In genomic region chr10:12844796-12845524, GRCh38 we compare ENCODE assay signal across 8 cellular contexts.
DNase-seq lines count a peak whose midpoint lies in the region; ATAC-seq and TF ChIP-seq lines count a peak whose summit lies in the region.

No MANE protein-coding gene starts in this region.

- H3K27ac ChIP-seq in esophagus muscularis mucosa (replicated peaks in 1 of 4), result peak overlapping the region; percentile 39 to 61 (median 48)

- no peak for TF ChIP-seq POLR2A in esophagus muscularis mucosa (IDR thresholded peaks at IDR 0.05; ENCODE audit: low read depth)

- ATAC-seq in GM18520 (IDR thresholded peaks at IDR 0.05; ENCODE audit: unreplicated experiment), result no peak

- WGBS in esophagus muscularis mucosa, result 10% methylated on average over 11 of the region's 11 CpGs

- H3K9me3 ChIP-seq in esophagus muscularis mucosa, result no peaks in the 10 kb centered on the region

- H3K36me3 ChIP-seq in esophagus muscularis mucosa, result no peaks in the 10 kb centered on the region

- peak; percentile 38 for DNase-seq in AG08396 (ENCODE audit: low spot score)
- DNase-seq in NCI-H446 treated with DMSO at 0.1 percent for 48 hours (lab: John Stamatoyannopoulos, UW), result peak; percentile 90
- DNase-seq in esophagus muscularis mucosa (ENCODE audit: extremely low spot score), result no peak
- peak; percentile 44 for DNase-seq in non-pigmented ciliary epithelial cell (ENCODE audit: low read depth)
- no peak for DNase-seq in NCI-H2227 (lab: John Stamatoyannopoulos, UW; ENCODE audit: unreplicated experiment)
- no peak for DNase-seq in UCSD-AML1 (lab: John Stamatoyannopoulos, UW; ENCODE audit: unreplicated experiment)
- no peak for DNase-seq in activated CD4-positive, alpha-beta T cell treated with anti-CD3 and anti-CD28 coated beads for 48 hours

- peaks cover 11 to 48% (median 38%) of the 10 kb centered on the region in 4 donors for H3K4me1 ChIP-seq in esophagus muscularis mucosa

- no peak for TF ChIP-seq CTCF in esophagus muscularis mucosa (IDR thresholded peaks at IDR 0.05)

- intact Hi-C loops in esophagus muscularis mucosa (cut with DNase I), result no loop called here

- no peaks in the 10 kb centered on the region for H3K27me3 ChIP-seq in esophagus muscularis mucosa

- H3K4me3 ChIP-seq in esophagus muscularis mucosa, result peak overlapping the region in 3 of 4 donors; percentile 10 to 38 (median 24)

- TF ChIP-seq EP300 in esophagus muscularis mucosa (IDR thresholded peaks at IDR 0.05), result no peak

Comparison
In these comparisons a context has a peak if more than half of its experiments do, and no peak if none do; other contexts are left out.
1. DNase-seq: peak in AG08396 (single experiment), NCI-H446 treated with DMSO at 0.1 percent for 48 hours (single experiment) and non-pigmented ciliary epithelial cell (single experiment); none in esophagus muscularis mucosa (single experiment), NCI-H2227 (single experiment), UCSD-AML1 (single experiment) and activated CD4-positive, alpha-beta T cell treated with anti-CD3 and anti-CD28 coated beads for 48 hours (single experiment).